In genomic region chr21:42107177-42107880, GRCh38 we compare ENCODE assay signal across 10 cellular contexts. TPM values are rescaled to one million over a fixed set of nuclear protein-coding genes. Genes with fewer than 3 reads are reported as not detected.
DNase-seq lines count a peak whose midpoint lies in the region; ATAC-seq and TF ChIP-seq lines count a peak whose summit lies in the region.
"Had no signal": no experiment of that assay in that cellular context is flagged by ENCODE, and none has a peak within 500 bp of the region (broad histone marks: within the 10 kb centered on the region; RNA-seq: fewer than 3 reads in every experiment).

No MANE protein-coding gene starts in this region.

- no peak overlapping the region for H3K9ac ChIP-seq in IMR-90 (ENCODE audit: low read depth, low read length)

- no peaks in the 10 kb centered on the region for H3K9me3 Mint-ChIP-seq in activated naive CD4-positive, alpha-beta T cell treated with anti-CD3 and anti-CD28 coated beads, Interleukin-2, amount 50 U/mL, for 72 hours
- no peaks in the 10 kb centered on the region for H3K9me3 Mint-ChIP-seq in stimulated activated naive B cell treated with anti-CD40 and anti-IgM and Interleukin-4, amounts not matched to agents 10 μg/mL and 1 μg/mL and 100 μg/mL, for 72 hours

- H3K27me3 ChIP-seq in IMR-90 (ENCODE audit: control insufficient read depth, insufficient read depth, low read length) (peaks cover 8% of the 10 kb centered on the region; the same call in 1 of the 2 replicates), dorsolateral prefrontal cortex (no peaks in the 10 kb centered on the region)

- dilution Hi-C loops in IMR-90 (cut with HindIII; ENCODE audit: low sequenced_read_pairs, unreplicated experiment): no loop called here

- no peak for DNase-seq in activated naive CD4-positive, alpha-beta T cell treated with anti-CD3 and anti-CD28 coated beads, Interleukin-2, amount 50 U/mL, for 72 hours (ENCODE audit: low spot score in 2 of 2)
- DNase-seq in activated naive CD4-positive, alpha-beta T cell (lab: John Stamatoyannopoulos, UW): no peak
- no peak for DNase-seq in IMR-90
- DNase-seq in dorsolateral prefrontal cortex: peak in 1 of 10 donors; percentile 22
- DNase-seq in stimulated activated naive B cell treated with anti-CD40 and anti-IgM and Interleukin-4, amounts not matched to agents 10 μg/mL and 1 μg/mL and 100 μg/mL, for 72 hours: no peak
- DNase-seq in stimulated activated CD4-positive, alpha-beta T cell treated with anti-CD3 and anti-CD28 coated beads, Interleukin-4, amount 100 ng/mL, for 24 hours: no peak
- DNase-seq in DMS153 (lab: John Stamatoyannopoulos, UW): no peak
- DNase-seq in COLO829 (ENCODE audit: low spot score): no peak
- DNase-seq: esophagus squamous epithelium, NCI-H446 treated with DMSO at 0.1 percent for 48 hours had no signal

- peak overlapping the region; percentile 50 for H3K4ac ChIP-seq in IMR-90 (ENCODE audit: low read depth, low read length)

- no peak overlapping the region for H3K18ac ChIP-seq in IMR-90 (ENCODE audit: low read depth, low read length)

- in situ Hi-C loops in IMR-90 (cut with MboI; ENCODE audit: low sequenced_read_pairs): no loop called here

- H4K91ac ChIP-seq in IMR-90 (ENCODE audit: insufficient read depth, low read depth, low read length): peak overlapping the region; percentile 62

- peak overlapping the region; percentile 64 for H2AK5ac ChIP-seq in IMR-90 (ENCODE audit: low read depth, low read length)

- peak overlapping the region; percentile 80 for H2AFZ ChIP-seq in IMR-90 (replicated peaks; ENCODE audit: low read length, poor library complexity)

- ATAC-seq in activated naive CD4-positive, alpha-beta T cell treated with anti-CD3 and anti-CD28 coated beads, Interleukin-2, amount 50 U/mL, for 72 hours: peak; percentile 22 to 55
- no peak for ATAC-seq in IMR-90 (ENCODE audit: low read depth)
- peak; percentile 17 to 21 for ATAC-seq in stimulated activated naive B cell treated with anti-CD40 and anti-IgM and Interleukin-4, amounts not matched to agents 10 μg/mL and 1 μg/mL and 100 μg/mL, for 72 hours (replicated peaks)

- peaks cover 19 to 35% of the 10 kb centered on the region in 2 donors for H3K4me1 Mint-ChIP-seq in stimulated activated naive B cell treated with anti-CD40 and anti-IgM and Interleukin-4, amounts not matched to agents 10 μg/mL and 1 μg/mL and 100 μg/mL, for 72 hours

- H2BK5ac ChIP-seq in IMR-90 (ENCODE audit: low read depth, low read length, poor library complexity, severe bottlenecking): no peak overlapping the region

- no peaks in the 10 kb centered on the region for H3K36me3 Mint-ChIP-seq in activated naive CD4-positive, alpha-beta T cell treated with anti-CD3 and anti-CD28 coated beads, Interleukin-2, amount 50 U/mL, for 72 hours
- H3K36me3 Mint-ChIP-seq in stimulated activated naive B cell treated with anti-CD40 and anti-IgM and Interleukin-4, amounts not matched to agents 10 μg/mL and 1 μg/mL and 100 μg/mL, for 72 hours: peaks cover 0 to 2% of the 10 kb centered on the region in 2 donors

- peak overlapping the region; percentile 86 for H2BK120ac ChIP-seq in IMR-90 (ENCODE audit: low read depth, low read length)

- POLR2A ChIA-PET in IMR-90 (lab: Charles Lee; ENCODE audit: unreplicated experiment): no interaction called here

- TF ChIP-seq CTCF in IMR-90 (conservative IDR thresholded peaks at IDR 0.05; ENCODE audit: low read depth, low read length) (no peak), dorsolateral prefrontal cortex (IDR thresholded peaks at IDR 0.05 in 54 of 56, conservative IDR thresholded peaks at IDR 0.05 in 2 of 56; ENCODE audit: low read depth in 1 of 56, partially characterized antibody in 56 of 56) (no peak)

- H3K27me3 Mint-ChIP-seq in stimulated activated naive B cell treated with anti-CD40 and anti-IgM and Interleukin-4, amounts not matched to agents 10 μg/mL and 1 μg/mL and 100 μg/mL, for 72 hours: peaks cover 3 to 6% of the 10 kb centered on the region in 2 donors

- H3K9me1 ChIP-seq in IMR-90 (ENCODE audit: insufficient read depth, low read length): no peaks in the 10 kb centered on the region

- H4K5ac ChIP-seq in IMR-90 (ENCODE audit: low read depth, low read length): no peak overlapping the region

- TF ChIP-seq RAD21 in IMR-90 (IDR thresholded peaks at IDR 0.05; ENCODE audit: low read length): no peak

- no peak overlapping the region for H3K23ac ChIP-seq in IMR-90 (ENCODE audit: low read depth, low read length)

- intact Hi-C loops in IMR-90 (cut with micrococcal nuclease): loop anchor here (1.0 to 2.0 kb wide), 2 partner anchors 97 to 291 kb away; partner anchors contain the start of gene ZBTB21
- intact Hi-C loops in dorsolateral prefrontal cortex (cut with DNase I): no loop called here

- no peaks in the 10 kb centered on the region for H3K36me3 ChIP-seq in IMR-90 (ENCODE audit: control insufficient read depth, insufficient read depth, low read length)
- H3K36me3 ChIP-seq: esophagus squamous epithelium had no signal

- H3K4me3 ChIP-seq in IMR-90 (ENCODE audit: insufficient read depth, low read depth, low read length) (no peak overlapping the region), dorsolateral prefrontal cortex (peak overlapping the region in 31 of 59 donors; percentile 4 to 44 (median 22))
- H3K4me3 ChIP-seq: esophagus squamous epithelium had no signal

- CTCF ChIA-PET in IMR-90 (lab: Yijun Ruan, JAX): interaction anchor here (0.5 to 1.7 kb wide), 11 partner anchors 9 to 910 kb away, joined by 3 to 9 read pairs (median 5); no protein-coding TSS in a partner anchor

- no peak overlapping the region for H3K4me2 ChIP-seq in IMR-90 (ENCODE audit: low read depth, low read length)

- peak overlapping the region; percentile 78; the same call in 2 of the 3 replicates for H2BK15ac ChIP-seq in IMR-90 (ENCODE audit: low read depth, low read length)

- 87% methylated on average over 4 of the region's 18 CpGs; no CpG with 5 or more reads in 1 of the 2 experiments for WGBS in IMR-90 (ENCODE audit: extremely low coverage in 2 of 2, insufficient read length in 1 of 2), 2 experiments

- no peaks in the 10 kb centered on the region for H4K20me1 ChIP-seq in IMR-90 (ENCODE audit: insufficient read depth, low read length)

- TF ChIP-seq POLR2A in IMR-90 (IDR thresholded peaks at IDR 0.05; ENCODE audit: low read depth, low read length): no peak

- H3K27ac ChIP-seq in IMR-90 (ENCODE audit: insufficient read depth, low read length) (no peak overlapping the region; the same call in 1 of the 2 replicates), dorsolateral prefrontal cortex (peak overlapping the region in 51 of 59 donors; percentile 3 to 86 (median 66))
- H3K27ac ChIP-seq: esophagus squamous epithelium had no signal

- H3K56ac ChIP-seq in IMR-90 (ENCODE audit: extremely low read depth, insufficient read depth, low read length): no peak overlapping the region

- H3K14ac ChIP-seq in IMR-90 (replicated peaks; ENCODE audit: low read depth, low read length): 0 out of 2 replicates have a peak overlapping the region, but pooled peaks have one; percentile 20

- H4K8ac ChIP-seq in IMR-90 (ENCODE audit: low read depth in 2 of 2, low read length in 2 of 2): no peak overlapping the region; a peak in 1 of 4 replicates

- BruUV-seq in IMR-90 (replicated peaks; lab: Mats Ljungman, UMichigan): no TSS peak

- H3K4me3 Mint-ChIP-seq in stimulated activated naive B cell treated with anti-CD40 and anti-IgM and Interleukin-4, amounts not matched to agents 10 μg/mL and 1 μg/mL and 100 μg/mL, for 72 hours: peak overlapping the region in 1 of 2 donors; percentile 65

- H3K79me1 ChIP-seq in IMR-90 (ENCODE audit: low read depth in 1 of 2, low read length in 2 of 2): no peaks in the 10 kb centered on the region

- H2AK9ac ChIP-seq in IMR-90 (replicated peaks; ENCODE audit: low read depth, low read length, poor library complexity): no peak overlapping the region

- H3K27ac Mint-ChIP-seq in activated naive CD4-positive, alpha-beta T cell treated with anti-CD3 and anti-CD28 coated beads, Interleukin-2, amount 50 U/mL, for 72 hours: peak overlapping the region in 1 of 2 donors; percentile 57
- peak overlapping the region; percentile 70 for H3K27ac Mint-ChIP-seq in stimulated activated naive B cell treated with anti-CD40 and anti-IgM and Interleukin-4, amounts not matched to agents 10 μg/mL and 1 μg/mL and 100 μg/mL, for 72 hours

- H2BK20ac ChIP-seq in IMR-90 (ENCODE audit: low read depth, low read length): peak overlapping the region; percentile 69

- H3K4me1 ChIP-seq in IMR-90 (ENCODE audit: control insufficient read depth, insufficient read depth, low read length): peaks cover 2% of the 10 kb centered on the region; the same call in 1 of the 2 replicates

- no peaks in the 10 kb centered on the region for H3K9me3 ChIP-seq in IMR-90 (ENCODE audit: control insufficient read depth, insufficient read depth, low read length)
- H3K9me3 ChIP-seq: esophagus squamous epithelium had no signal

TF ChIP-seq in IMR-90, 13 proteins besides CTCF, POLR2A, EP300 and RAD21 (continues in another document):
- TF ChIP-seq USF2 (IDR thresholded peaks at IDR 0.05; ENCODE audit: low read depth, low read length) (no peak), BHLHE40 (IDR thresholded peaks at IDR 0.05; ENCODE audit: low read depth, low read length) (no peak), FOS (IDR thresholded peaks at IDR 0.05; ENCODE audit: low read depth, low read length) (no peak), NFE2L2 (IDR thresholded peaks at IDR 0.05; ENCODE audit: low read depth, low read length) (no peak)

RNA-seq across cellular contexts. Expression of gene UMODL1, which starts 36.2 kb away (rescaled TPM):
- under 1 TPM; 0.09 to 0.18 TPM for total RNA-seq in activated naive CD4-positive, alpha-beta T cell treated with anti-CD3 and anti-CD28 coated beads, Interleukin-2, amount 50 U/mL, for 72 hours
- not detected in 2 replicates for total RNA-seq in IMR-90 (2012; rRNA removed)
- polyA plus RNA-seq in IMR-90 (2012; rRNA removed): 0.02 TPM in 1 of 2 replicates, not detected in the other
- 0.03 TPM in 1 of 2 replicates, not detected in the other for polyA plus RNA-seq in IMR-90 (2012; cell fraction: cytosol; rRNA removed)
- 0.04 and 0.07 TPM in 2 replicates for polyA plus RNA-seq in IMR-90 (2012; cell fraction: nucleus; rRNA removed; ENCODE audit: low replicate concordance)
- 1 to 10 TPM in 29 of 120 experiments, under 1 TPM in 86, not detected in 5; 0.11 to 2.3 (median 0.59) TPM for total RNA-seq in dorsolateral prefrontal cortex
- total RNA-seq: esophagus squamous epithelium had no signal
